Comparison of ENCODE assay signal across 35 cellular contexts in genomic region chr1:23684415-23684814, GRCh38.
"Had no signal": no experiment of that assay in that cellular context is flagged by ENCODE, and none has a peak within 500 bp of the region (broad histone marks: within the 10 kb centered on the region; RNA-seq: fewer than 3 reads in every experiment).

No MANE protein-coding gene starts in this region.

- H3K9me3 ChIP-seq: MG63 had no signal

- H3K4me3 ChIP-seq: MG63 had no signal

- H3K36me3 ChIP-seq: MG63 had no signal

- DNase-seq: Karpas-422, Kasumi-1, MG63, MM.1S, NCI-H1048, NCI-H1092, NCI-H1092 treated with DMSO at 0.1 percent for 48 hours, NCI-H1105, NCI-H1105 treated with DMSO at 0.1 percent for 48 hours, NCI-H1417, NCI-H1417 treated with DMSO at 0.1 percent for 48 hours, NCI-H1436, NCI-H1436 treated with DMSO at 0.1 percent for 48 hours, NCI-H146, NCI-H1694, NCI-H1694 treated with DMSO at 0.1 percent for 48 hours, NCI-H187, NCI-H187 treated with DMSO at 0.1 percent for 48 hours, NCI-H1930, NCI-H2029, NCI-H2029 treated with DMSO at 0.1 percent for 48 hours, NCI-H2081, NCI-H2081 treated with DMSO at 0.1 percent for 48 hours, NCI-H2107, NCI-H2171, NCI-H2171 treated with DMSO at 0.1 percent for 48 hours, NCI-H2227 treated with DMSO at 0.1 percent for 48 hours, NCI-H226, NCI-H345, NCI-H446, NCI-H446 treated with DMSO at 0.1 percent for 48 hours, NCI-H510A, NCI-H510A treated with DMSO at 0.1 percent for 48 hours, NCI-H524, NCI-H524 treated with DMSO at 0.1 percent for 48 hours had no signal
